ENCODE assay signal across 2 cellular contexts in the genomic region with DNA sequence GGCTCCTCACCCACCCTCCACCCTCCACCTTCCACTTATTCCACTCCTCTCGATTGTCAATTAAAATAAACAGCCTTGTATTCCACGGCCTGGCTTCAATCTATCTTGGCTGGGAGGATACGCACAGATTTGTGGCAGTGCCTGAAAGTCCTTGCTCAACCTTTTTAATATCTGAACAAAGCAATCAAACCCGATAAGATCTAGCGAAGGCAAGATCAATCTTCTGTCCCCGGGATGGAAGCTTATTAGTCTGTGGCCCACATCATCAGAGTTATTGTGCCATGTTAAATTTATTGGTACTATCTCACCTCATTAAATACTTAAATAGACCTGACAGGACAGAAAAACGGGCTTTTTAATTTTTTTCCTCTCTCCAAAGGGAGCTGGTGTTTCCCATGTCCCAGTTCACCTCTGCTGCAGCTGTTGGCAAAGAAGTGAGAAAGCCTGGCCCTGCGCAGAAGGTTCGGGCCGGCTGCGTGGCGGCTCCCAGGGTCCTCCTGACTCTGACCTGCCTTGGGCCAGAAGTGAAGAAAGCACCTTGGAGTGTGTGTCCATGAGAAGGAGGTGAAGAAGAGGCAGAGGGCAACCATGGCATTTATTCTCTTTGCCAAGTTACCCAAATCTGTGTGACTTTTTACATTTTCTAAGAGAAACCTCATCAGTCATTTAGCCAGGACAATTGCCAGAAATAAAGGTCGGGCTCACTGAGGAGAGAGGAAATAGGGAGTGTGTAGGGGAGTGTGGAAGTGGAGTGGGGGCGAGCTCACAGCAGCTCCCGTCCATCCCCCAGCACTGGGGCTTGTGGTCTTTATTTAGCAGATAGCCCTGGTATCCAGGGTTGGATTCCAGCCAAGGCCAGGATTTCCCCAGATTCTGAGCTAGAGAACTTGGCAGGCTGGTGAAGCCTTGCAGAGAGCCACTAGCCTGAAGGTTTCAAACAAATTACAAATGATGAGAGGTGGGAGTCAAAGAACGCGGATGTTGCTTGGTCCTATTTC.
TF ChIP-seq lines count a peak whose summit lies in the region.

No MANE protein-coding gene starts in this region.

TF ChIP-seq in SK-N-SH, 30 proteins besides CTCF, POLR2A, EP300 and RAD21 (continued from another document):
- TF ChIP-seq, protein P1, sequence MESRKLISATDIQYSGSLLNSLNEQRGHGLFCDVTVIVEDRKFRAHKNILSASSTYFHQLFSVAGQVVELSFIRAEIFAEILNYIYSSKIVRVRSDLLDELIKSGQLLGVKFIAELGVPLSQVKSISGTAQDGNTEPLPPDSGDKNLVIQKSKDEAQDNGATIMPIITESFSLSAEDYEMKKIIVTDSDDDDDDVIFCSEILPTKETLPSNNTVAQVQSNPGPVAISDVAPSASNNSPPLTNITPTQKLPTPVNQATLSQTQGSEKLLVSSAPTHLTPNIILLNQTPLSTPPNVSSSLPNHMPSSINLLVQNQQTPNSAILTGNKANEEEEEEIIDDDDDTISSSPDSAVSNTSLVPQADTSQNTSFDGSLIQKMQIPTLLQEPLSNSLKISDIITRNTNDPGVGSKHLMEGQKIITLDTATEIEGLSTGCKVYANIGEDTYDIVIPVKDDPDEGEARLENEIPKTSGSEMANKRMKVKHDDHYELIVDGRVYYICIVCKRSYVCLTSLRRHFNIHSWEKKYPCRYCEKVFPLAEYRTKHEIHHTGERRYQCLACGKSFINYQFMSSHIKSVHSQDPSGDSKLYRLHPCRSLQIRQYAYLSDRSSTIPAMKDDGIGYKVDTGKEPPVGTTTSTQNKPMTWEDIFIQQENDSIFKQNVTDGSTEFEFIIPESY (IDR thresholded peaks at IDR 0.05; ENCODE audit: borderline replicate concordance, low read depth): no peak
- TF ChIP-seq NFIC (IDR thresholded peaks at IDR 0.05; ENCODE audit: borderline replicate concordance) (peak; percentile 58), GABPA (IDR thresholded peaks at IDR 0.05; ENCODE audit: low read depth) (no peak), JUND (IDR thresholded peaks at IDR 0.05) (no peak), EZH2phosphoT487 (IDR thresholded peaks at IDR 0.05; ENCODE audit: borderline replicate concordance, low read depth) (no peak), FOXJ3 (CRISPR knock-in tag; IDR thresholded peaks at IDR 0.05) (no peak), CHD2 (IDR thresholded peaks at IDR 0.05; ENCODE audit: low read length, partially characterized antibody) (peak; percentile 74), TEAD4 (IDR thresholded peaks at IDR 0.05; ENCODE audit: borderline replicate concordance, insufficient read depth) (no peak), PBX3 (IDR thresholded peaks at IDR 0.05) (no peak)

TF ChIP-seq in GM23338, 12 proteins besides CTCF, POLR2A, EP300 and RAD21 (continued from another document):
- TF ChIP-seq, protein P2, sequence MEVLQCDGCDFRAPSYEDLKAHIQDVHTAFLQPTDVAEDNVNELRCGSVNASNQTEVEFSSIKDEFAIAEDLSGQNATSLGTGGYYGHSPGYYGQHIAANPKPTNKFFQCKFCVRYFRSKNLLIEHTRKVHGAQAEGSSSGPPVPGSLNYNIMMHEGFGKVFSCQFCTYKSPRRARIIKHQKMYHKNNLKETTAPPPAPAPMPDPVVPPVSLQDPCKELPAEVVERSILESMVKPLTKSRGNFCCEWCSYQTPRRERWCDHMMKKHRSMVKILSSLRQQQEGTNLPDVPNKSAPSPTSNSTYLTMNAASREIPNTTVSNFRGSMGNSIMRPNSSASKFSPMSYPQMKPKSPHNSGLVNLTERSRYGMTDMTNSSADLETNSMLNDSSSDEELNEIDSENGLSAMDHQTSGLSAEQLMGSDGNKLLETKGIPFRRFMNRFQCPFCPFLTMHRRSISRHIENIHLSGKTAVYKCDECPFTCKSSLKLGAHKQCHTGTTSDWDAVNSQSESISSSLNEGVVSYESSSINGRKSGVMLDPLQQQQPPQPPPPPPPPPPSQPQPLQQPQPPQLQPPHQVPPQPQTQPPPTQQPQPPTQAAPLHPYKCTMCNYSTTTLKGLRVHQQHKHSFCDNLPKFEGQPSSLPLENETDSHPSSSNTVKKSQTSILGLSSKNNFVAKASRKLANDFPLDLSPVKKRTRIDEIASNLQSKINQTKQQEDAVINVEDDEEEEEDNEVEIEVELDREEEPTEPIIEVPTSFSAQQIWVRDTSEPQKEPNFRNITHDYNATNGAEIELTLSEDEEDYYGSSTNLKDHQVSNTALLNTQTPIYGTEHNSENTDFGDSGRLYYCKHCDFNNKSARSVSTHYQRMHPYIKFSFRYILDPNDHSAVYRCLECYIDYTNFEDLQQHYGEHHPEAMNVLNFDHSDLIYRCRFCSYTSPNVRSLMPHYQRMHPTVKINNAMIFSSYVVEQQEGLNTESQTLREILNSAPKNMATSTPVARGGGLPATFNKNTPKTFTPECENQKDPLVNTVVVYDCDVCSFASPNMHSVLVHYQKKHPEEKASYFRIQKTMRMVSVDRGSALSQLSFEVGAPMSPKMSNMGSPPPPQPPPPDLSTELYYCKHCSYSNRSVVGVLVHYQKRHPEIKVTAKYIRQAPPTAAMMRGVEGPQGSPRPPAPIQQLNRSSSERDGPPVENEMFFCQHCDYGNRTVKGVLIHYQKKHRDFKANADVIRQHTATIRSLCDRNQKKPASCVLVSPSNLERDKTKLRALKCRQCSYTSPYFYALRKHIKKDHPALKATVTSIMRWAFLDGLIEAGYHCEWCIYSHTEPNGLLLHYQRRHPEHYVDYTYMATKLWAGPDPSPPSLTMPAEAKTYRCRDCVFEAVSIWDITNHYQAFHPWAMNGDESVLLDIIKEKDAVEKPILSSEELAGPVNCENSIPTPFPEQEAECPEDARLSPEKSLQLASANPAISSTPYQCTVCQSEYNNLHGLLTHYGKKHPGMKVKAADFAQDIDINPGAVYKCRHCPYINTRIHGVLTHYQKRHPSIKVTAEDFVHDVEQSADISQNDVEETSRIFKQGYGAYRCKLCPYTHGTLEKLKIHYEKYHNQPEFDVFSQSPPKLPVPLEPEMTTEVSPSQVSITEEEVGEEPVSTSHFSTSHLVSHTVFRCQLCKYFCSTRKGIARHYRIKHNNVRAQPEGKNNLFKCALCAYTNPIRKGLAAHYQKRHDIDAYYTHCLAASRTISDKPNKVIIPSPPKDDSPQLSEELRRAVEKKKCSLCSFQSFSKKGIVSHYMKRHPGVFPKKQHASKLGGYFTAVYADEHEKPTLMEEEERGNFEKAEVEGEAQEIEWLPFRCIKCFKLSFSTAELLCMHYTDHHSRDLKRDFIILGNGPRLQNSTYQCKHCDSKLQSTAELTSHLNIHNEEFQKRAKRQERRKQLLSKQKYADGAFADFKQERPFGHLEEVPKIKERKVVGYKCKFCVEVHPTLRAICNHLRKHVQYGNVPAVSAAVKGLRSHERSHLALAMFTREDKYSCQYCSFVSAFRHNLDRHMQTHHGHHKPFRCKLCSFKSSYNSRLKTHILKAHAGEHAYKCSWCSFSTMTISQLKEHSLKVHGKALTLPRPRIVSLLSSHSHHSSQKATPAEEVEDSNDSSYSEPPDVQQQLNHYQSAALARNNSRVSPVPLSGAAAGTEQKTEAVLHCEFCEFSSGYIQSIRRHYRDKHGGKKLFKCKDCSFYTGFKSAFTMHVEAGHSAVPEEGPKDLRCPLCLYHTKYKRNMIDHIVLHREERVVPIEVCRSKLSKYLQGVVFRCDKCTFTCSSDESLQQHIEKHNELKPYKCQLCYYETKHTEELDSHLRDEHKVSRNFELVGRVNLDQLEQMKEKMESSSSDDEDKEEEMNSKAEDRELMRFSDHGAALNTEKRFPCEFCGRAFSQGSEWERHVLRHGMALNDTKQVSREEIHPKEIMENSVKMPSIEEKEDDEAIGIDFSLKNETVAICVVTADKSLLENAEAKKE (CRISPR knock-in tag; IDR thresholded peaks at IDR 0.05): no peak
- TF ChIP-seq, protein P3, sequence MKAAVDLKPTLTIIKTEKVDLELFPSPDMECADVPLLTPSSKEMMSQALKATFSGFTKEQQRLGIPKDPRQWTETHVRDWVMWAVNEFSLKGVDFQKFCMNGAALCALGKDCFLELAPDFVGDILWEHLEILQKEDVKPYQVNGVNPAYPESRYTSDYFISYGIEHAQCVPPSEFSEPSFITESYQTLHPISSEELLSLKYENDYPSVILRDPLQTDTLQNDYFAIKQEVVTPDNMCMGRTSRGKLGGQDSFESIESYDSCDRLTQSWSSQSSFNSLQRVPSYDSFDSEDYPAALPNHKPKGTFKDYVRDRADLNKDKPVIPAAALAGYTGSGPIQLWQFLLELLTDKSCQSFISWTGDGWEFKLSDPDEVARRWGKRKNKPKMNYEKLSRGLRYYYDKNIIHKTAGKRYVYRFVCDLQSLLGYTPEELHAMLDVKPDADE (IDR thresholded peaks at IDR 0.05): no peak
- TF ChIP-seq NANOG (IDR thresholded peaks at IDR 0.05; ENCODE audit: borderline replicate concordance) (no peak), ZNF331 (CRISPR knock-in tag; IDR thresholded peaks at IDR 0.05; ENCODE audit: low read depth) (no peak), POLR2AphosphoS5 (IDR thresholded peaks at IDR 0.05; ENCODE audit: low read depth) (no peak), EZH2 (IDR thresholded peaks at IDR 0.05; ENCODE audit: low read depth, unreplicated experiment) (no peak), STAT1 (IDR thresholded peaks at IDR 0.05; ENCODE audit: unreplicated experiment) (no peak)
- TF ChIP-seq, protein P4, sequence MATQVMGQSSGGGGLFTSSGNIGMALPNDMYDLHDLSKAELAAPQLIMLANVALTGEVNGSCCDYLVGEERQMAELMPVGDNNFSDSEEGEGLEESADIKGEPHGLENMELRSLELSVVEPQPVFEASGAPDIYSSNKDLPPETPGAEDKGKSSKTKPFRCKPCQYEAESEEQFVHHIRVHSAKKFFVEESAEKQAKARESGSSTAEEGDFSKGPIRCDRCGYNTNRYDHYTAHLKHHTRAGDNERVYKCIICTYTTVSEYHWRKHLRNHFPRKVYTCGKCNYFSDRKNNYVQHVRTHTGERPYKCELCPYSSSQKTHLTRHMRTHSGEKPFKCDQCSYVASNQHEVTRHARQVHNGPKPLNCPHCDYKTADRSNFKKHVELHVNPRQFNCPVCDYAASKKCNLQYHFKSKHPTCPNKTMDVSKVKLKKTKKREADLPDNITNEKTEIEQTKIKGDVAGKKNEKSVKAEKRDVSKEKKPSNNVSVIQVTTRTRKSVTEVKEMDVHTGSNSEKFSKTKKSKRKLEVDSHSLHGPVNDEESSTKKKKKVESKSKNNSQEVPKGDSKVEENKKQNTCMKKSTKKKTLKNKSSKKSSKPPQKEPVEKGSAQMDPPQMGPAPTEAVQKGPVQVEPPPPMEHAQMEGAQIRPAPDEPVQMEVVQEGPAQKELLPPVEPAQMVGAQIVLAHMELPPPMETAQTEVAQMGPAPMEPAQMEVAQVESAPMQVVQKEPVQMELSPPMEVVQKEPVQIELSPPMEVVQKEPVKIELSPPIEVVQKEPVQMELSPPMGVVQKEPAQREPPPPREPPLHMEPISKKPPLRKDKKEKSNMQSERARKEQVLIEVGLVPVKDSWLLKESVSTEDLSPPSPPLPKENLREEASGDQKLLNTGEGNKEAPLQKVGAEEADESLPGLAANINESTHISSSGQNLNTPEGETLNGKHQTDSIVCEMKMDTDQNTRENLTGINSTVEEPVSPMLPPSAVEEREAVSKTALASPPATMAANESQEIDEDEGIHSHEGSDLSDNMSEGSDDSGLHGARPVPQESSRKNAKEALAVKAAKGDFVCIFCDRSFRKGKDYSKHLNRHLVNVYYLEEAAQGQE (IDR thresholded peaks at IDR 0.05; ENCODE audit: unreplicated experiment): no peak
